Comparison of ENCODE assay signal across 8 cellular contexts in the genomic region with DNA sequence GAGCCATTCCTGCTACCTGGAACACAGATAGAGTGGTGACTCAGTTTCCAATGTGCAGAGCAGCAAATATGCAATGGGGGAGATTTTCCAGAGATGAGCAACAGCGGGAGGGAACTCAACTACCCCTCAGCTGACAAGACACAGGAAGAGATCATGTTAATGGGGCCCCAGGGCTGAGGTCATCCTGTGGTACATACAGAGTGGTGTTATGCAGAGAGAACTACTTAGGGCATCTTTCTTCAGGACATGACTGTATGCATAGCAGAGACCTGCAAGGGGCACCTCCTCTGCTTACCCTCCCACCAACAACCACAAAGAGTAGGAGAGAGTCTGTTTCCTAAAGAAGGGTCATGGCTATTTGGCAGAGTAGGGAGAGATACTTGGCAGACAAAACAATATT. TPM values are rescaled to one million over a fixed set of nuclear protein-coding genes. Genes with fewer than 3 reads are reported as not detected.
DNase-seq lines count a peak whose midpoint lies in the region; ATAC-seq and TF ChIP-seq lines count a peak whose summit lies in the region.

No MANE protein-coding gene starts in this region.

- peak overlapping the region; percentile 20 to 83 (median 43) for H3K27ac Mint-ChIP-seq in IgD-negative memory B cell

- H3K9me3 Mint-ChIP-seq in IgD-negative memory B cell = no peaks in the 10 kb centered on the region

- peak; percentile 41 for ATAC-seq in GM21528 (IDR thresholded peaks at IDR 0.05; ENCODE audit: low FRiP score, unreplicated experiment)

- H3K36me3 Mint-ChIP-seq in IgD-negative memory B cell = peaks cover 1% of the 10 kb centered on the region

- TF ChIP-seq CTCF in GM12865 (IDR thresholded peaks at IDR 0.05; ENCODE audit: insufficient read depth, low read depth, low read length, missing control alignments) = no peak
- no peak for TF ChIP-seq CTCF in fibroblast of mammary gland (conservative IDR thresholded peaks at IDR 0.05; ENCODE audit: control insufficient read depth, insufficient read depth, low read depth, low read length)

- peak; percentile 51 for DNase-seq in GM12865 (ENCODE audit: low read depth)
- peak; percentile 11 for DNase-seq in fibroblast of mammary gland (ENCODE audit: low read depth)
- DNase-seq in NCI-H524 (lab: John Stamatoyannopoulos, UW) = no peak
- DNase-seq in foreskin melanocyte = no peak
- no peak for DNase-seq in NCI-H1930 (lab: John Stamatoyannopoulos, UW)
- DNase-seq in SIG-M5 treated with dmso at 0.1 percent for 504 hours (lab: John Stamatoyannopoulos, UW; ENCODE audit: unreplicated experiment) = no peak

- peaks cover 25 to 32% (median 27%) of the 10 kb centered on the region in 3 donors for H3K4me1 Mint-ChIP-seq in IgD-negative memory B cell

- peak overlapping the region; percentile 41 to 93 (median 86) for H3K4me3 Mint-ChIP-seq in IgD-negative memory B cell

- peak overlapping the region; percentile 32; the same call in 1 of the 2 replicates for H3K4me3 ChIP-seq in GM12865 (ENCODE audit: low read depth, low read length)
- no peak overlapping the region for H3K4me3 ChIP-seq in fibroblast of mammary gland (ENCODE audit: control insufficient read depth, low read depth, low read length)

- H3K27me3 Mint-ChIP-seq in IgD-negative memory B cell = no peaks in the 10 kb centered on the region

RNA-seq across cellular contexts. Expression of a gene that starts 6.8 kb away (rescaled TPM):
- 63.0 TPM for polyA plus RNA-seq in IgD-negative memory B cell

Comparison
In these comparisons a context has a peak if more than half of its experiments do, and no peak if none do; other contexts are left out.
1. DNase-seq: peak in GM12865 (single experiment) and fibroblast of mammary gland (single experiment); none in NCI-H524 (0 of 2), foreskin melanocyte (single experiment), NCI-H1930 (0 of 2) and SIG-M5 treated with dmso at 0.1 percent for 504 hours (single experiment).